In genomic region chr15:87656373-87656772, GRCh38 we compare ENCODE assay signal across 3 cellular contexts.
"Had no signal": no experiment of that assay in that cellular context is flagged by ENCODE, and none has a peak within 500 bp of the region (broad histone marks: within the 10 kb centered on the region; RNA-seq: fewer than 3 reads in every experiment).

No MANE protein-coding gene starts in this region.

- H3K4me3 ChIP-seq: GM23338 had no signal

- ATAC-seq: GM23338 had no signal

- DNase-seq: H9, HCEC 1CT had no signal
